In the genomic region with DNA sequence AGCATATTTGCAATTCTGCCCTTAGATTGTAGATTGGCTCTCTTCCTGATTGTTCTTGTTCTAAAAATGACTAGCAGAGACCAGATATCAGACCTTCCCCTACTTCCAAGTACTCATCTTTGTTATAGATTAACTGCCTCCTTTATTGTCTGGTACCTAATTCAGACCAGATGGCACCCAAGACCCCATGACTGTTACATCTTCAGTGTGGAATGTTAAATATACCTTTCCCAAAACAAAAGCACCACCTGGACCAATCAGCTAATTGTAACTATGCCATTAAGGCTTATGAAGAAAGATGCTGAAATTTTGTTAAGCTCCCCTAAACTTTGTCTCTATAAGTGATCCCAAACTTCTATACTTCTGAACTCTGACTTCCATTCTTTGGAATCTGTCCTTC, we compare ENCODE assay signal across 17 cellular contexts. TPM values are rescaled to one million over a fixed set of nuclear protein-coding genes. Genes with fewer than 3 reads are reported as not detected.
"Had no signal": no experiment of that assay in that cellular context is flagged by ENCODE, and none has a peak within 500 bp of the region (broad histone marks: within the 10 kb centered on the region; RNA-seq: fewer than 3 reads in every experiment).

No MANE protein-coding gene starts in this region.

- H3K27ac Mint-ChIP-seq: activated CD4-positive, alpha-beta memory T cell treated with anti-CD3 and anti-CD28 coated beads for 36 hours; activated naive CD8-positive, alpha-beta T cell treated with anti-CD3 and anti-CD28 coated beads for 36 hours; dendritic cell treated with granulocyte-macrophage colony-stimulating factor and Interleukin-4, amounts not matched to agents 40 ng/mL and 50 ng/mL, for 4 days; natural killer cell; stimulated activated naive B cell treated with anti-CD40 and anti-IgM and Interleukin-4, amounts not matched to agents 10 μg/mL and 1 μg/mL and 100 μg/mL, for 72 hours; type B pancreatic cell had no signal

- DNase-seq: activated CD4-positive, alpha-beta memory T cell treated with anti-CD3 and anti-CD28 coated beads for 36 hours; activated gamma-delta T cell; activated naive CD8-positive, alpha-beta T cell treated with anti-CD3 and anti-CD28 coated beads for 36 hours; activated T-cell treated with anti-CD3 and anti-CD28 coated beads, Interleukin-2, amount 50 U/mL, for 48 hours; brain microvascular endothelial cell; cerebellar nuclear complex; glutamatergic neuron; natural killer cell; nucleus accumbens; psoas muscle; stimulated activated CD4-positive, alpha-beta T cell treated with anti-CD3 and anti-CD28 coated beads, Interleukin-2, amount 100 ng/mL, for 24 hours; stimulated activated naive B cell treated with anti-CD40 and anti-IgM and Interleukin-4, amounts not matched to agents 10 μg/mL and 1 μg/mL and 100 μg/mL, for 72 hours; substantia nigra; T-helper 9 cell had no signal

- H3K27ac ChIP-seq: brain microvascular endothelial cell, psoas muscle had no signal

- H3K9me3 Mint-ChIP-seq: activated CD4-positive, alpha-beta memory T cell treated with anti-CD3 and anti-CD28 coated beads for 36 hours; activated naive CD8-positive, alpha-beta T cell treated with anti-CD3 and anti-CD28 coated beads for 36 hours; dendritic cell treated with granulocyte-macrophage colony-stimulating factor and Interleukin-4, amounts not matched to agents 40 ng/mL and 50 ng/mL, for 4 days; stimulated activated naive B cell treated with anti-CD40 and anti-IgM and Interleukin-4, amounts not matched to agents 10 μg/mL and 1 μg/mL and 100 μg/mL, for 72 hours; type B pancreatic cell had no signal

- ATAC-seq: natural killer cell; psoas muscle; sciatic nerve; stimulated activated naive B cell treated with anti-CD40 and anti-IgM and Interleukin-4, amounts not matched to agents 10 μg/mL and 1 μg/mL and 100 μg/mL, for 72 hours had no signal

- H3K27me3 ChIP-seq: brain microvascular endothelial cell had no signal

- H3K36me3 Mint-ChIP-seq: activated CD4-positive, alpha-beta memory T cell treated with anti-CD3 and anti-CD28 coated beads for 36 hours; activated naive CD8-positive, alpha-beta T cell treated with anti-CD3 and anti-CD28 coated beads for 36 hours; natural killer cell; stimulated activated naive B cell treated with anti-CD40 and anti-IgM and Interleukin-4, amounts not matched to agents 10 μg/mL and 1 μg/mL and 100 μg/mL, for 72 hours; type B pancreatic cell had no signal

- H3K36me3 ChIP-seq: brain microvascular endothelial cell had no signal

- H3K4me1 ChIP-seq: psoas muscle had no signal

- H3K4me3 ChIP-seq: psoas muscle had no signal

- H3K9me3 ChIP-seq: psoas muscle had no signal

RNA-seq across cellular contexts. Expression of a gene that starts 12.0 kb away (rescaled TPM):
- total RNA-seq: activated CD4-positive, alpha-beta memory T cell treated with anti-CD3 and anti-CD28 coated beads for 36 hours; activated naive CD8-positive, alpha-beta T cell treated with anti-CD3 and anti-CD28 coated beads for 36 hours had no signal
